23 cellular contexts compared by ENCODE assay signal in genomic region chr10:19003341-19003740, GRCh38. TPM values are rescaled to one million over a fixed set of nuclear protein-coding genes. Genes with fewer than 3 reads are reported as not detected.
"Had no signal": no experiment of that assay in that cellular context is flagged by ENCODE, and none has a peak within 500 bp of the region (broad histone marks: within the 10 kb centered on the region; RNA-seq: fewer than 3 reads in every experiment).

No MANE protein-coding gene starts in this region.

- H3K9me3 ChIP-seq: breast epithelium, neutrophil, pancreas, psoas muscle, sigmoid colon, thyroid gland, upper lobe of right lung had no signal

- H3K27me3 ChIP-seq: breast epithelium, neutrophil, pancreas, sigmoid colon, thyroid gland, upper lobe of right lung had no signal

- H3K36me3 ChIP-seq: breast epithelium, neutrophil, pancreas, sigmoid colon, thyroid gland, upper lobe of right lung had no signal

- H3K27ac ChIP-seq: neutrophil, pancreas, psoas muscle, sigmoid colon, thyroid gland, upper lobe of right lung had no signal

- H3K4me3 ChIP-seq: breast epithelium, pancreas, psoas muscle, sigmoid colon, thyroid gland, upper lobe of right lung had no signal

- ATAC-seq: activated CD4-positive, alpha-beta T cell treated with anti-CD3 and anti-CD28 coated beads for 36 hours; activated naive CD4-positive, alpha-beta T cell treated with anti-CD3 and anti-CD28 coated beads, Interleukin-2, amount 50 U/mL, for 72 hours; activated T-helper 17 cell treated with anti-CD3 and anti-CD28 coated beads, Interleukin-2, amount 50 U/mL, for 72 hours; esophagus mucosa; natural killer cell treated with Interleukin-12 subunit alpha and Interleukin-12 subunit beta and Interleukin-15 and Interleukin-18, amount 100 ng/mL, for 72 hours; pancreas; psoas muscle; upper lobe of right lung had no signal

- DNase-seq: activated B cell treated with CpG ODN at 0.5 μM for 24 hours; activated CD4-positive, alpha-beta T cell treated with anti-CD3 and anti-CD28 coated beads for 36 hours; activated CD4-positive, alpha-beta T cell treated with anti-CD3 and anti-CD28 coated beads, Interleukin-2, amount 50 U/mL, for 4 hours; activated CD8-positive, alpha-beta memory T cell treated with anti-CD3 and anti-CD28 coated beads for 24 hours; activated CD8-positive, alpha-beta memory T cell treated with anti-CD3 and anti-CD28 coated beads, Interleukin-2, amount 50 U/mL, for 4 hours; activated T-cell treated with anti-CD3 and anti-CD28 coated beads, Interleukin-2, amount 50 U/mL, for 24 hours; cerebellar nuclear complex; effector memory CD4-positive, alpha-beta T cell; pancreas; psoas muscle; sigmoid colon; stimulated activated CD4-positive, alpha-beta T cell treated with anti-CD3 and anti-CD28 coated beads, Interleukin-4, amount 100 ng/mL, for 4 hours; substantia nigra; T1000; thyroid gland; upper lobe of right lung had no signal

- H3K4me1 ChIP-seq: breast epithelium, pancreas, psoas muscle, sigmoid colon, thyroid gland, upper lobe of right lung had no signal

RNA-seq across cellular contexts. Expression of gene MALRD1, which starts 45.3 kb away (rescaled TPM):
- total RNA-seq: activated B cell treated with CpG ODN at 0.5 μM for 24 hours; activated CD4-positive, alpha-beta T cell treated with anti-CD3 and anti-CD28 coated beads for 36 hours; activated naive CD4-positive, alpha-beta T cell treated with anti-CD3 and anti-CD28 coated beads, Interleukin-2, amount 50 U/mL, for 72 hours; activated T-helper 17 cell treated with anti-CD3 and anti-CD28 coated beads, Interleukin-2, amount 50 U/mL, for 72 hours; SK-MEL-5 had no signal
